Comparison of ENCODE assay signal across 32 cellular contexts in genomic region chr3:45009868-45010267, GRCh38. TPM values are rescaled to one million over a fixed set of nuclear protein-coding genes. Genes with fewer than 3 reads are reported as not detected.
DNase-seq lines count a peak whose midpoint lies in the region; ATAC-seq and TF ChIP-seq lines count a peak whose summit lies in the region.
"Had no signal": no experiment of that assay in that cellular context is flagged by ENCODE, and none has a peak within 500 bp of the region (broad histone marks: within the 10 kb centered on the region; RNA-seq: fewer than 3 reads in every experiment).

No MANE protein-coding gene starts in this region.

- H3K27me3 Mint-ChIP-seq in activated CD4-positive, alpha-beta memory T cell treated with anti-CD3 and anti-CD28 coated beads, Interleukin-2, amount 10 ng/mL, durations not matched to agents 7 days and 5 days: no peaks in the 10 kb centered on the region
- H3K27me3 Mint-ChIP-seq in activated CD4-positive, alpha-beta memory T cell treated with anti-CD3 and anti-CD28 coated beads for 36 hours: no peaks in the 10 kb centered on the region
- H3K27me3 Mint-ChIP-seq in chondrocyte (ENCODE audit: low read depth): no peaks in the 10 kb centered on the region
- no peaks in the 10 kb centered on the region for H3K27me3 Mint-ChIP-seq in naive thymus-derived CD4-positive, alpha-beta T cell
- H3K27me3 Mint-ChIP-seq: CD4-positive, alpha-beta T cell; natural killer cell treated with Interleukin-12 subunit alpha and Interleukin-12 subunit beta and Interleukin-15 and Interleukin-18, amount 100 ng/mL, for 72 hours; stimulated activated memory B cell treated with anti-CD40 and anti-IgM and Interleukin-4, amounts not matched to agents 10 μg/mL and 1 μg/mL and 100 μg/mL, for 72 hours had no signal

- intact Hi-C loops in activated CD4-positive, alpha-beta memory T cell treated with anti-CD3 and anti-CD28 coated beads for 36 hours (cut with micrococcal nuclease): no loop called here
- intact Hi-C loops in naive thymus-derived CD4-positive, alpha-beta T cell (cut with micrococcal nuclease): no loop called here
- intact Hi-C loops in tibial artery (cut with DNase I; ENCODE audit: low total_unique reads): no loop called here

- H3K4me3 Mint-ChIP-seq in activated CD4-positive, alpha-beta memory T cell treated with anti-CD3 and anti-CD28 coated beads, Interleukin-2, amount 10 ng/mL, durations not matched to agents 7 days and 5 days: no peak overlapping the region
- no peak overlapping the region for H3K4me3 Mint-ChIP-seq in activated CD4-positive, alpha-beta memory T cell treated with anti-CD3 and anti-CD28 coated beads for 36 hours
- H3K4me3 Mint-ChIP-seq in chondrocyte (ENCODE audit: unreplicated experiment): no peak overlapping the region
- no peak overlapping the region for H3K4me3 Mint-ChIP-seq in naive thymus-derived CD4-positive, alpha-beta T cell
- H3K4me3 Mint-ChIP-seq: activated T-cell treated with anti-CD3 and anti-CD28 coated beads, Interleukin-2, amount 50 U/mL, for 72 hours; CD4-positive, alpha-beta T cell; immature natural killer cell; natural killer cell treated with Interleukin-12 subunit alpha and Interleukin-12 subunit beta and Interleukin-15 and Interleukin-18, amount 100 ng/mL, for 72 hours; stimulated activated memory B cell treated with anti-CD40 and anti-IgM and Interleukin-4, amounts not matched to agents 10 μg/mL and 1 μg/mL and 100 μg/mL, for 72 hours had no signal

- TF ChIP-seq CTCF in chondrocyte (IDR thresholded peaks at IDR 0.05) (no peak), tibial artery (IDR thresholded peaks at IDR 0.05) (no peak)

- peaks cover 9 to 23% of the 10 kb centered on the region in 2 donors for H3K4me1 ChIP-seq in naive thymus-derived CD4-positive, alpha-beta T cell (ENCODE audit: control insufficient read depth in 2 of 2, insufficient read depth in 2 of 2, low read length in 2 of 2)
- H3K4me1 ChIP-seq in tibial artery: peaks cover 9 to 52% (median 30%) of the 10 kb centered on the region in 4 donors

- CTCF ChIA-PET in activated CD4-positive, alpha-beta memory T cell treated with anti-CD3 and anti-CD28 coated beads, Interleukin-2, amount 10 ng/mL, durations not matched to agents 7 days and 5 days (lab: Charles Lee): no interaction called here
- CTCF ChIA-PET in activated CD4-positive, alpha-beta memory T cell treated with anti-CD3 and anti-CD28 coated beads for 36 hours (lab: Charles Lee): no interaction called here
- CTCF ChIA-PET in naive thymus-derived CD4-positive, alpha-beta T cell (lab: Charles Lee): no interaction called here

- ATAC-seq in naive thymus-derived CD4-positive, alpha-beta T cell: no peak
- ATAC-seq in HG03280 (IDR thresholded peaks at IDR 0.05; ENCODE audit: unreplicated experiment): no peak
- ATAC-seq: activated T-cell treated with anti-CD3 and anti-CD28 coated beads, Interleukin-2, amount 50 U/mL, for 72 hours; foreskin keratinocyte; HCT116; natural killer cell treated with Interleukin-12 subunit alpha and Interleukin-12 subunit beta and Interleukin-15 and Interleukin-18, amount 100 ng/mL, for 72 hours; stimulated activated memory B cell treated with anti-CD40 and anti-IgM and Interleukin-4, amounts not matched to agents 10 μg/mL and 1 μg/mL and 100 μg/mL, for 72 hours had no signal

- H3K9me3 ChIP-seq in naive thymus-derived CD4-positive, alpha-beta T cell (ENCODE audit: control insufficient read depth in 2 of 3, low read length in 3 of 3): peaks cover 0 to 3% (median 0%) of the 10 kb centered on the region in 3 experiments
- H3K9me3 ChIP-seq in tibial artery: no peaks in the 10 kb centered on the region
- H3K9me3 ChIP-seq: ovary had no signal

- peaks cover 55% of the 10 kb centered on the region for H3K36me3 Mint-ChIP-seq in activated CD4-positive, alpha-beta memory T cell treated with anti-CD3 and anti-CD28 coated beads, Interleukin-2, amount 10 ng/mL, durations not matched to agents 7 days and 5 days (ENCODE audit: low read depth)
- peaks cover 51% of the 10 kb centered on the region for H3K36me3 Mint-ChIP-seq in activated CD4-positive, alpha-beta memory T cell treated with anti-CD3 and anti-CD28 coated beads for 36 hours
- H3K36me3 Mint-ChIP-seq in chondrocyte (ENCODE audit: low read depth): peaks cover 18% of the 10 kb centered on the region
- H3K36me3 Mint-ChIP-seq in naive thymus-derived CD4-positive, alpha-beta T cell: peaks cover 20 to 65% (median 42%) of the 10 kb centered on the region in 5 donors

- POLR2A ChIA-PET in activated CD4-positive, alpha-beta memory T cell treated with anti-CD3 and anti-CD28 coated beads, Interleukin-2, amount 10 ng/mL, durations not matched to agents 7 days and 5 days (lab: Charles Lee): interaction anchor here (1.4 kb wide), 1 partner anchor 33 kb away, joined by 4 read pairs; the partner anchor contains the start of genes EXOSC7 and ZDHHC3
- POLR2A ChIA-PET in activated CD4-positive, alpha-beta memory T cell treated with anti-CD3 and anti-CD28 coated beads for 36 hours (lab: Charles Lee): no interaction called here
- POLR2A ChIA-PET in naive thymus-derived CD4-positive, alpha-beta T cell (lab: Charles Lee): interaction anchor here (0.7 kb wide), 2 partner anchors 27 to 58 kb away, joined by 3 to 4 read pairs; no protein-coding TSS in a partner anchor

- no peak overlapping the region for H3K4me3 ChIP-seq in naive thymus-derived CD4-positive, alpha-beta T cell (ENCODE audit: low read length)
- no peak overlapping the region for H3K4me3 ChIP-seq in tibial artery
- H3K4me3 ChIP-seq: hepatocyte, ovary had no signal

- H3K36me3 ChIP-seq in naive thymus-derived CD4-positive, alpha-beta T cell (ENCODE audit: control insufficient read depth in 2 of 3, insufficient read depth in 3 of 3, low read length in 3 of 3): peaks cover 10 to 58% (median 11%) of the 10 kb centered on the region in 3 experiments
- H3K36me3 ChIP-seq in tibial artery: peaks cover 10 to 26% (median 21%) of the 10 kb centered on the region in 3 donors
- H3K36me3 ChIP-seq: ovary had no signal

- peak overlapping the region; percentile 4 for H3K27ac Mint-ChIP-seq in activated CD4-positive, alpha-beta memory T cell treated with anti-CD3 and anti-CD28 coated beads, Interleukin-2, amount 10 ng/mL, durations not matched to agents 7 days and 5 days
- H3K27ac Mint-ChIP-seq in activated CD4-positive, alpha-beta memory T cell treated with anti-CD3 and anti-CD28 coated beads for 36 hours: no peak overlapping the region
- peak overlapping the region; percentile 84 for H3K27ac Mint-ChIP-seq in chondrocyte (ENCODE audit: unreplicated experiment)
- H3K27ac Mint-ChIP-seq in naive thymus-derived CD4-positive, alpha-beta T cell: peak overlapping the region in 5 of 9 donors; percentile 12 to 49 (median 45)
- H3K27ac Mint-ChIP-seq: activated T-cell treated with anti-CD3 and anti-CD28 coated beads, Interleukin-2, amount 50 U/mL, for 72 hours; CD4-positive, alpha-beta T cell; natural killer cell treated with Interleukin-12 subunit alpha and Interleukin-12 subunit beta and Interleukin-15 and Interleukin-18, amount 100 ng/mL, for 72 hours; stimulated activated memory B cell treated with anti-CD40 and anti-IgM and Interleukin-4, amounts not matched to agents 10 μg/mL and 1 μg/mL and 100 μg/mL, for 72 hours had no signal

- no peaks in the 10 kb centered on the region for H3K27me3 ChIP-seq in naive thymus-derived CD4-positive, alpha-beta T cell (ENCODE audit: control insufficient read depth in 2 of 2, insufficient read depth in 2 of 2, low read length in 2 of 2)
- no peaks in the 10 kb centered on the region for H3K27me3 ChIP-seq in tibial artery
- H3K27me3 ChIP-seq: foreskin keratinocyte, hepatocyte, ovary had no signal

- no peak for DNase-seq in activated CD4-positive, alpha-beta memory T cell treated with anti-CD3 and anti-CD28 coated beads, Interleukin-2, amount 10 ng/mL, durations not matched to agents 7 days and 5 days
- no peak for DNase-seq in activated CD4-positive, alpha-beta memory T cell treated with anti-CD3 and anti-CD28 coated beads for 36 hours
- no peak for DNase-seq in chondrocyte (ENCODE audit: low spot score)
- no peak for DNase-seq in naive thymus-derived CD4-positive, alpha-beta T cell
- no peak for DNase-seq in tibial artery
- DNase-seq in middle frontal gyrus (ENCODE audit: extremely low spot score, low spot score): no peak
- DNase-seq in putamen (ENCODE audit: low spot score): no peak
- DNase-seq: 8988T; activated naive CD4-positive, alpha-beta T cell; activated T-cell treated with anti-CD3 and anti-CD28 coated beads, Interleukin-2, amount 50 U/mL, for 72 hours; CD4-positive, alpha-beta T cell; effector CD4-positive, alpha-beta T cell; foreskin keratinocyte; immature natural killer cell; Kasumi-1; midbrain; NCI-H1436; NCI-H446; NCI-H82; ovary; stimulated activated CD4-positive, alpha-beta T cell treated with anti-CD3 and anti-CD28 coated beads, Interleukin-12 subunit alpha, Interleukin-12 subunit beta, amount 100 ng/mL, for 4 hours; stimulated activated CD4-positive, alpha-beta T cell treated with anti-CD3 and anti-CD28 coated beads, Interleukin-4, amount 100 ng/mL, for 24 hours; T-helper 2 cell had no signal

- H3K9me3 Mint-ChIP-seq in activated CD4-positive, alpha-beta memory T cell treated with anti-CD3 and anti-CD28 coated beads, Interleukin-2, amount 10 ng/mL, durations not matched to agents 7 days and 5 days: peaks cover 4% of the 10 kb centered on the region
- H3K9me3 Mint-ChIP-seq in activated CD4-positive, alpha-beta memory T cell treated with anti-CD3 and anti-CD28 coated beads for 36 hours: peaks cover 3% of the 10 kb centered on the region
- H3K9me3 Mint-ChIP-seq in chondrocyte (ENCODE audit: low read depth): peaks cover 4% of the 10 kb centered on the region
- H3K9me3 Mint-ChIP-seq in naive thymus-derived CD4-positive, alpha-beta T cell: peaks cover 0 to 12% (median 5%) of the 10 kb centered on the region in 11 donors
- H3K9me3 Mint-ChIP-seq: activated T-cell treated with anti-CD3 and anti-CD28 coated beads, Interleukin-2, amount 50 U/mL, for 72 hours; CD4-positive, alpha-beta T cell; immature natural killer cell; natural killer cell treated with Interleukin-12 subunit alpha and Interleukin-12 subunit beta and Interleukin-15 and Interleukin-18, amount 100 ng/mL, for 72 hours had no signal

- peaks cover 54% of the 10 kb centered on the region for H3K4me1 Mint-ChIP-seq in activated CD4-positive, alpha-beta memory T cell treated with anti-CD3 and anti-CD28 coated beads, Interleukin-2, amount 10 ng/mL, durations not matched to agents 7 days and 5 days
- peaks cover 29% of the 10 kb centered on the region for H3K4me1 Mint-ChIP-seq in activated CD4-positive, alpha-beta memory T cell treated with anti-CD3 and anti-CD28 coated beads for 36 hours (ENCODE audit: low read depth)
- H3K4me1 Mint-ChIP-seq in chondrocyte (ENCODE audit: low read depth): peaks cover 51% of the 10 kb centered on the region
- H3K4me1 Mint-ChIP-seq in naive thymus-derived CD4-positive, alpha-beta T cell: peaks cover 25 to 58% (median 34%) of the 10 kb centered on the region in 7 donors

- H3K27ac ChIP-seq in naive thymus-derived CD4-positive, alpha-beta T cell (ENCODE audit: low read depth, low read length): no peak overlapping the region
- peak overlapping the region; percentile 74 to 79 for H3K27ac ChIP-seq in tibial artery
- H3K27ac ChIP-seq: HL-60 had no signal

RNA-seq across cellular contexts. Expression of gene CLEC3B, which starts 16.2 kb away (rescaled TPM):
- not detected for total RNA-seq in activated CD4-positive, alpha-beta memory T cell treated with anti-CD3 and anti-CD28 coated beads, Interleukin-2, amount 10 ng/mL, durations not matched to agents 7 days and 5 days
- not detected for total RNA-seq in activated CD4-positive, alpha-beta memory T cell treated with anti-CD3 and anti-CD28 coated beads for 36 hours
- total RNA-seq in chondrocyte: 47.1 to 105 TPM (median 50.3 TPM) in 3 replicates
- total RNA-seq in naive thymus-derived CD4-positive, alpha-beta T cell: 1 to 10 TPM in 2 of 5 experiments, under 1 TPM in 3; 0.45 to 1.8 (median 0.75) TPM
- not detected for polyA plus RNA-seq in naive thymus-derived CD4-positive, alpha-beta T cell
- total RNA-seq: Daoy; epithelial cell of proximal tubule; foreskin keratinocyte; natural killer cell treated with Interleukin-12 subunit alpha and Interleukin-12 subunit beta and Interleukin-15 and Interleukin-18, amount 100 ng/mL, for 72 hours; SK-MEL-5 had no signal
- polyA plus RNA-seq: foreskin keratinocyte had no signal

RNA-seq across cellular contexts. Expression of gene EXOSC7, which starts 33.8 kb away (rescaled TPM):
- 10 to 100 TPM; 38.0 to 40.8 TPM for total RNA-seq in activated CD4-positive, alpha-beta memory T cell treated with anti-CD3 and anti-CD28 coated beads, Interleukin-2, amount 10 ng/mL, durations not matched to agents 7 days and 5 days
- total RNA-seq in activated CD4-positive, alpha-beta memory T cell treated with anti-CD3 and anti-CD28 coated beads for 36 hours: 10 to 100 TPM; 55.7 to 62.2 TPM
- total RNA-seq in chondrocyte: 29.1 to 33.3 TPM (median 31.3 TPM) in 3 replicates
- total RNA-seq in naive thymus-derived CD4-positive, alpha-beta T cell: 10 to 100 TPM; 30.7 to 57.9 (median 44.3) TPM
- polyA plus RNA-seq in naive thymus-derived CD4-positive, alpha-beta T cell: 10 to 100 TPM; 48.4 to 59.4 TPM

RNA-seq across cellular contexts. Expression of gene ZDHHC3, which starts 33.9 kb away (rescaled TPM):
- total RNA-seq in activated CD4-positive, alpha-beta memory T cell treated with anti-CD3 and anti-CD28 coated beads, Interleukin-2, amount 10 ng/mL, durations not matched to agents 7 days and 5 days: 10 to 100 TPM; 46.6 to 51.6 TPM
- total RNA-seq in activated CD4-positive, alpha-beta memory T cell treated with anti-CD3 and anti-CD28 coated beads for 36 hours: 10 to 100 TPM; 26.9 to 34.8 TPM
- 60.3 to 69.8 TPM (median 63.4 TPM) in 3 replicates for total RNA-seq in chondrocyte
- 10 to 100 TPM; 38.5 to 54.0 (median 48.8) TPM for total RNA-seq in naive thymus-derived CD4-positive, alpha-beta T cell
- 10 to 100 TPM; 33.7 to 36.1 TPM for polyA plus RNA-seq in naive thymus-derived CD4-positive, alpha-beta T cell

Comparison
In these comparisons a context has a peak if more than half of its experiments do, and no peak if none do; other contexts are left out.
1. RNA of gene CLEC3B, which starts 16.2 kb away (total RNA-seq): 47.1 to 105 TPM in chondrocyte; 0.45 to 1.8 TPM in naive thymus-derived CD4-positive, alpha-beta T cell, not detected in activated CD4-positive, alpha-beta memory T cell treated with anti-CD3 and anti-CD28 coated beads, Interleukin-2, amount 10 ng/mL, durations not matched to agents 7 days and 5 days and not detected in activated CD4-positive, alpha-beta memory T cell treated with anti-CD3 and anti-CD28 coated beads for 36 hours; every median in the first group is over 10 times any median in the second.